In the genomic region with DNA sequence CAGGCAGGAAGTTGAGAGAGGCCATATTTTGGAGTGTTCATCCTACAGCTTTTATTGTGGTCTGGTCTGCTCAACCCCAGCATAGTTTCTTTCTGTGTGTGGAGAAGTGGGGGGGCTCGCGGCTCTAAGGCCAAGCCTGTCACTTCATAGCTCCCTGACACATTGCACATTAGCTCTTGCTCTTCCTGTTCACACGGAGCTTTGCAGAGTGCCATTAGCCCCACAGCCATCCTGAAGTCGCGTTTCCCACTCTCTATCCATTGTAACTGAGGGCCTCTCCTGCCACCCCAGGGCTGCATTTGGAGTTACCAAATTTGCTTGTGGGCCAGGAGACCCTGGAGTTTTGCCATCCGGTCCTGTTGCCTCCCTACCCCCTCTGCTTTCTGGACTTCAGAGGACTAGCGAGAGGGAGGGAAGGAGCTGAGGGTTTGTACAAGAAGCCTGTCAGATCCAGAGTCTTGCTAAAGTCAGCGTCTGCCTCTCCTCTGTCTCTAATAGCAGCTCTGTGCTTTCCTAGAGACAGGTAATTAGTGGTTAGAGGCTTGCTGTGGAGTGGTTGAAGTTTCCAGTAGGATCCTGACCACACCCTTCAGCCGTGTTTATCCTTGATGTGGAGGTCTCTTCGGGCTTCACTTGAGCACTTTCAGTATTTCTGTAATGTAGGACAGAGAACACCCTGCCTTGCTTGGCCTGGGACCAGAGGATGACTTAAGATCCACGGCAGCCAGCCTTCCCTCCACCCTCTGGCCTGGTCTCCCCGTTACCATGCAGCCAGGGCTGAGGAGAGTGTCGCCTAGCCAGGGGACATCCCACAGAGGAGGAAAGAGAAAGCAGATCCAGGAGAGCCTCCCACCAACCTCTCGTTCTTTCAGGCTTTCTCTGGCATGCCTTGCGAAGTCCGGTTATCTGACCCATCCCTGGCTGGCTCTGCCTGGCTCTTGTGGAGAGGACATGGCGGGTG, we compare ENCODE assay signal across 1 cellular context.
TF ChIP-seq lines count a peak whose summit lies in the region.

No MANE protein-coding gene starts in this region.

TF ChIP-seq in HCT116, 20 proteins besides CTCF, POLR2A, EP300 and RAD21:
- TF ChIP-seq ZFX (IDR thresholded peaks at IDR 0.05) (no peak), CEBPB (IDR thresholded peaks at IDR 0.05; ENCODE audit: low read depth) (no peak), POLR2AphosphoS5 (IDR thresholded peaks at IDR 0.05; ENCODE audit: low read depth, low read length) (no peak), REST (IDR thresholded peaks at IDR 0.05; ENCODE audit: low read depth) (no peak), ZBTB33 (IDR thresholded peaks at IDR 0.05; ENCODE audit: extremely low read depth, insufficient replicate concordance, low read length) (no peak), ATF3 (IDR thresholded peaks at IDR 0.05) (no peak), EZH2 (IDR thresholded peaks at IDR 0.05) (no peak), EZH2phosphoT487 (IDR thresholded peaks at IDR 0.05; ENCODE audit: borderline replicate concordance) (no peak), ELF1 (IDR thresholded peaks at IDR 0.05; ENCODE audit: borderline replicate concordance, low read depth) (no peak), TCF7L2 (IDR thresholded peaks at IDR 0.05; ENCODE audit: borderline replicate concordance, extremely low read depth, insufficient read depth, insufficient read length) (no peak), SP1 (IDR thresholded peaks at IDR 0.05; ENCODE audit: low read depth) (no peak), FOSL1 (IDR thresholded peaks at IDR 0.05; ENCODE audit: low read depth) (no peak)
